20 cellular contexts compared by ENCODE assay signal in genomic region chr10:29203432-29203831, GRCh38.
"Had no signal": no experiment of that assay in that cellular context is flagged by ENCODE, and none has a peak within 500 bp of the region (broad histone marks: within the 10 kb centered on the region; RNA-seq: fewer than 3 reads in every experiment).

No MANE protein-coding gene starts in this region.

- H3K27ac Mint-ChIP-seq: activated CD4-positive, alpha-beta T cell treated with anti-CD3 and anti-CD28 coated beads, Interleukin-2, amount 10 ng/mL, durations not matched to agents 24 days and 14 days; activated naive CD4-positive, alpha-beta T cell treated with anti-CD3 and anti-CD28 coated beads, Interleukin-2, amount 50 U/mL, for 24 hours; immature natural killer cell; naive thymus-derived CD4-positive, alpha-beta T cell had no signal

- H3K4me1 ChIP-seq: breast epithelium, gastrocnemius medialis had no signal

- H3K4me3 Mint-ChIP-seq: activated CD4-positive, alpha-beta T cell treated with anti-CD3 and anti-CD28 coated beads, Interleukin-2, amount 10 ng/mL, durations not matched to agents 24 days and 14 days; activated naive CD4-positive, alpha-beta T cell treated with anti-CD3 and anti-CD28 coated beads, Interleukin-2, amount 50 U/mL, for 24 hours; immature natural killer cell; naive thymus-derived CD4-positive, alpha-beta T cell had no signal

- H3K36me3 ChIP-seq: breast epithelium, gastrocnemius medialis, tibial artery had no signal

- DNase-seq: activated CD4-positive, alpha-beta T cell treated with anti-CD3 and anti-CD28 coated beads, Interleukin-2, amount 10 ng/mL, durations not matched to agents 24 days and 14 days; activated CD4-positive, CD25-positive, alpha-beta regulatory T cell; activated CD8-positive, alpha-beta memory T cell treated with anti-CD3 and anti-CD28 coated beads, Interleukin-2, amount 50 U/mL, for 48 hours; activated gamma-delta T cell; cerebellar nuclear complex; cortex of kidney; gastrocnemius medialis; head of caudate nucleus; immature natural killer cell; kidney glomerular epithelial cell; left ventricle myocardium superior; naive thymus-derived CD4-positive, alpha-beta T cell; nucleus accumbens; stimulated activated CD4-positive, alpha-beta T cell treated with anti-CD3 and anti-CD28 coated beads, Interleukin-2, amount 100 ng/mL, for 24 hours; stimulated activated naive CD8-positive, alpha-beta T cell treated with anti-CD3 and anti-CD28 coated beads, Interleukin-15, Interleukin-2, amounts not matched to agents 100 U/mL and 50 U/mL, for 24 hours; substantia nigra; tibial artery had no signal

- H3K27me3 ChIP-seq: breast epithelium, gastrocnemius medialis, tibial artery had no signal

- H3K27me3 Mint-ChIP-seq: activated CD4-positive, alpha-beta T cell treated with anti-CD3 and anti-CD28 coated beads, Interleukin-2, amount 10 ng/mL, durations not matched to agents 24 days and 14 days had no signal

- H3K9me3 Mint-ChIP-seq: activated CD4-positive, alpha-beta T cell treated with anti-CD3 and anti-CD28 coated beads, Interleukin-2, amount 10 ng/mL, durations not matched to agents 24 days and 14 days; activated naive CD4-positive, alpha-beta T cell treated with anti-CD3 and anti-CD28 coated beads, Interleukin-2, amount 50 U/mL, for 24 hours; immature natural killer cell had no signal

- H3K4me1 Mint-ChIP-seq: activated CD4-positive, alpha-beta T cell treated with anti-CD3 and anti-CD28 coated beads, Interleukin-2, amount 10 ng/mL, durations not matched to agents 24 days and 14 days; activated naive CD4-positive, alpha-beta T cell treated with anti-CD3 and anti-CD28 coated beads, Interleukin-2, amount 50 U/mL, for 24 hours; immature natural killer cell; naive thymus-derived CD4-positive, alpha-beta T cell had no signal

- H3K36me3 Mint-ChIP-seq: activated naive CD4-positive, alpha-beta T cell treated with anti-CD3 and anti-CD28 coated beads, Interleukin-2, amount 50 U/mL, for 24 hours; immature natural killer cell; naive thymus-derived CD4-positive, alpha-beta T cell had no signal

- H3K9me3 ChIP-seq: breast epithelium, gastrocnemius medialis, tibial artery had no signal

- ATAC-seq: esophagus mucosa; gastrocnemius medialis; left ventricle myocardium superior; naive thymus-derived CD4-positive, alpha-beta T cell had no signal

- H3K27ac ChIP-seq: breast epithelium, gastrocnemius medialis, tibial artery had no signal

- H3K4me3 ChIP-seq: breast epithelium, gastrocnemius medialis, tibial artery had no signal
